ENCODE assay signal across 8 cellular contexts in the genomic region with DNA sequence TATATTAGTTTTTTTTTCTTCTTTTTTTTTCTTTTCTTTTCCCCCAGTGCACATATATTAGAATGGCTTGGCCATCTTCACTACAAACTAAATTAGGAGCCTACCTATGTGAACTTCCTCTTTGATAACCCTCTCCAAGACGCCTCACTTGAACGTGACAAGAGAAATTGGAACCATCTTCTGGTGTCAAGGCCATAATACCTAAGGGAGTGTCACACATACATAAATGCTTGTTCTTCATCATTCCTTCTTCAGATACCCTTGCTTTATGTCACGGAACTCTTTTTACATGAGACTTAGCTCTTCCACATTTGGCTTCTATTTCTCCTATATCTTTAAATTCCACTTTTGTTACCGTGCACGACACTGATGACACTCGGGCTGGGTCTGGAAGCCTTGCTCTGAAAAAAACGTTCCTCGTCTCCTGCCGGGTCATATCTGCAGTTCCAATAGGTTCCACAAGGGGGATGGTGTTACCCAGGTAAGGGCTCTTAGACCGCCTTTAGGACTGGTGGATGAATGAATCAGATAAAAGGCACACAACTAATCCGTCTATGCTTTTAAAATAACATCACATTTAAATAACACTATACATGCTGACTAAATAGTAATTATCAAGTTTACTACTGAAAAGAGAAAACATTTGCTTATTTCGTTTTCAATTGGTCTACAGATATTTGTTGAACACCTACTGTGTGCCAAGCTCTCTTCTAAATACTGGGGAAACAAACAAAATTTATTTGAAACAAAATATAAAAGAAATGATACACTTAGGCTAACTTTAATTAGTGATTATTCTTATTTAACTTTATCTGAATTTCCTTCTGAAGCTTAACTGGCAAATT. TPM values are rescaled to one million over a fixed set of nuclear protein-coding genes. Genes with fewer than 3 reads are reported as not detected.
DNase-seq lines count a peak whose midpoint lies in the region; ATAC-seq and TF ChIP-seq lines count a peak whose summit lies in the region.

No MANE protein-coding gene starts in this region.

- POLR2A ChIA-PET in HEK293T (lab: Yijun Ruan, JAX), result no interaction called here

- DNase-seq in NCI-H2029 (lab: John Stamatoyannopoulos, UW) (peak; percentile 52), NCI-H2029 treated with DMSO at 0.1 percent for 48 hours (lab: John Stamatoyannopoulos, UW) (no peak), HEK293T (ENCODE audit: extremely low spot score) (peak; percentile 71), NCI-H1694 treated with DMSO at 0.1 percent for 48 hours (lab: John Stamatoyannopoulos, UW) (peak; percentile 37), cerebellar cortex (ENCODE audit: low spot score) (peak; percentile 37), lung microvascular endothelial cell (ENCODE audit: low read depth in 2 of 2) (peak; percentile 59 to 73)
- peak; percentile 7 for DNase-seq in activated CD4-positive, CD25-positive, alpha-beta regulatory T cell treated with anti-CD3 and anti-CD28 coated beads, Interleukin-2, amount 50 U/mL, for 16 hours (ENCODE audit: low read depth, low spot score)
- DNase-seq in stimulated activated effector memory CD8-positive, alpha-beta T cell treated with anti-CD3 and anti-CD28 coated beads, Interleukin-12 subunit alpha, Interleukin-12 subunit beta, amount 100 ng/mL, for 72 hours (ENCODE audit: low spot score in 2 of 2), result peak; percentile 45 to 73

- H3K4me3 Mint-ChIP-seq in stimulated activated effector memory CD8-positive, alpha-beta T cell treated with anti-CD3 and anti-CD28 coated beads, Interleukin-12 subunit alpha, Interleukin-12 subunit beta, amount 100 ng/mL, for 72 hours, result no peak overlapping the region

- no peak overlapping the region for H3K27ac Mint-ChIP-seq in stimulated activated effector memory CD8-positive, alpha-beta T cell treated with anti-CD3 and anti-CD28 coated beads, Interleukin-12 subunit alpha, Interleukin-12 subunit beta, amount 100 ng/mL, for 72 hours

- no peaks in the 10 kb centered on the region for H3K36me3 Mint-ChIP-seq in stimulated activated effector memory CD8-positive, alpha-beta T cell treated with anti-CD3 and anti-CD28 coated beads, Interleukin-12 subunit alpha, Interleukin-12 subunit beta, amount 100 ng/mL, for 72 hours

- no peaks in the 10 kb centered on the region for H3K9me3 Mint-ChIP-seq in stimulated activated effector memory CD8-positive, alpha-beta T cell treated with anti-CD3 and anti-CD28 coated beads, Interleukin-12 subunit alpha, Interleukin-12 subunit beta, amount 100 ng/mL, for 72 hours

- ATAC-seq in stimulated activated effector memory CD8-positive, alpha-beta T cell treated with anti-CD3 and anti-CD28 coated beads, Interleukin-12 subunit alpha, Interleukin-12 subunit beta, amount 100 ng/mL, for 72 hours, result peak; percentile 79

- H3K4me1 Mint-ChIP-seq in stimulated activated effector memory CD8-positive, alpha-beta T cell treated with anti-CD3 and anti-CD28 coated beads, Interleukin-12 subunit alpha, Interleukin-12 subunit beta, amount 100 ng/mL, for 72 hours, result peaks cover 12% of the 10 kb centered on the region

- CTCF ChIA-PET in HEK293T (lab: Yijun Ruan, JAX), result interaction anchor here (0.6 kb wide), 1 partner anchor 305 kb away, joined by 3 read pairs; no protein-coding TSS in a partner anchor

TF ChIP-seq in HEK293T, 16 proteins besides CTCF, POLR2A, EP300 and RAD21:
- no peak for TF ChIP-seq FOXA1 (IDR thresholded peaks at IDR 0.05)
- TF ChIP-seq, protein P1, sequence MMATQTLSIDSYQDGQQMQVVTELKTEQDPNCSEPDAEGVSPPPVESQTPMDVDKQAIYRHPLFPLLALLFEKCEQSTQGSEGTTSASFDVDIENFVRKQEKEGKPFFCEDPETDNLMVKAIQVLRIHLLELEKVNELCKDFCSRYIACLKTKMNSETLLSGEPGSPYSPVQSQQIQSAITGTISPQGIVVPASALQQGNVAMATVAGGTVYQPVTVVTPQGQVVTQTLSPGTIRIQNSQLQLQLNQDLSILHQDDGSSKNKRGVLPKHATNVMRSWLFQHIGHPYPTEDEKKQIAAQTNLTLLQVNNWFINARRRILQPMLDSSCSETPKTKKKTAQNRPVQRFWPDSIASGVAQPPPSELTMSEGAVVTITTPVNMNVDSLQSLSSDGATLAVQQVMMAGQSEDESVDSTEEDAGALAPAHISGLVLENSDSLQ (IDR thresholded peaks at IDR 0.05), result no peak
- peak; percentile 67 for TF ChIP-seq ZNF384 (IDR thresholded peaks at IDR 0.05)
- no peak for TF ChIP-seq FOXM1 (IDR thresholded peaks at IDR 0.05; ENCODE audit: borderline replicate concordance)
- no peak for TF ChIP-seq HDGF (IDR thresholded peaks at IDR 0.05; ENCODE audit: borderline replicate concordance)

RNA-seq across cellular contexts. Expression of a gene that starts 19.9 kb away (rescaled TPM):
- not detected in 2 replicates for total RNA-seq in lung microvascular endothelial cell

RNA-seq across cellular contexts. Expression of a gene that starts 37.3 kb away (rescaled TPM):
- not detected in 2 replicates for total RNA-seq in lung microvascular endothelial cell
